Comparison of ENCODE assay signal across 1 cellular context in genomic region chr2:130342020-130342532, GRCh38.
A peak's percentile ranks its signal among the peaks of the same experiment; 100 is the strongest.
TF ChIP-seq lines count a peak whose summit lies in the region.

No MANE protein-coding gene starts in this region.

TF ChIP-seq in HEK293, 187 proteins besides CTCF, POLR2A, EP300 and RAD21 (continued from another document):
- TF ChIP-seq ZBTB6 (tag by site-specific recombination; IDR thresholded peaks at IDR 0.05) (peak; percentile 79), ZNF639 (tag by site-specific recombination; IDR thresholded peaks at IDR 0.05) (no peak), ZNF518A (tag by site-specific recombination; conservative IDR thresholded peaks at IDR 0.05; ENCODE audit: low read depth) (0 out of 2 replicates have a peak, but pooled peaks have one; percentile 14), ZNF600 (tag by site-specific recombination; IDR thresholded peaks at IDR 0.05) (peak; percentile 48)
